ENCODE assay signal across 18 cellular contexts in genomic region chr15:101280007-101280406, GRCh38. TPM values are rescaled to one million over a fixed set of nuclear protein-coding genes. Genes with fewer than 3 reads are reported as not detected.
A peak's percentile ranks its signal among the peaks of the same experiment; 100 is the strongest.
DNase-seq lines count a peak whose midpoint lies in the region; ATAC-seq and TF ChIP-seq lines count a peak whose summit lies in the region.
"Had no signal": no experiment of that assay in that cellular context is flagged by ENCODE, and none has a peak within 500 bp of the region (broad histone marks: within the 10 kb centered on the region; RNA-seq: fewer than 3 reads in every experiment).

No MANE protein-coding gene starts in this region.

- no peak for TF ChIP-seq CTCF in CD4-positive, alpha-beta T cell (IDR thresholded peaks at IDR 0.05)
- TF ChIP-seq CTCF in Peyer's patch (IDR thresholded peaks at IDR 0.05) (no peak), neural crest cell (conservative IDR thresholded peaks at IDR 0.05) (no peak)

- intact Hi-C loops in CD4-positive, alpha-beta T cell (cut with DNase I, micrococcal nuclease), result no loop called here
- intact Hi-C loops in left colon (cut with DNase I, micrococcal nuclease), result no loop called here

- no peak for ATAC-seq in CD4-positive, alpha-beta T cell (ENCODE audit: poor library complexity)
- ATAC-seq in left colon, result peak; percentile 50
- ATAC-seq: Panc1 had no signal

- H3K4me3 Mint-ChIP-seq in CD4-positive, alpha-beta T cell, result peak overlapping the region; percentile 25
- H3K4me3 Mint-ChIP-seq in neural crest cell, result peak overlapping the region; percentile 31

- TF ChIP-seq POLR2A in Peyer's patch (IDR thresholded peaks at IDR 0.05), result no peak

- peak overlapping the region; percentile 55 for H3K27ac Mint-ChIP-seq in CD4-positive, alpha-beta T cell
- H3K27ac Mint-ChIP-seq in neural crest cell (ENCODE audit: unreplicated experiment), result no peak overlapping the region

- H3K36me3 ChIP-seq in Peyer's patch, result peaks cover 0 to 51% (median 0%) of the 10 kb centered on the region in 3 donors

- DNase-seq in CD4-positive, alpha-beta T cell, result no peak
- DNase-seq in Peyer's patch (peak in 1 of 3 donors; percentile 80), left colon (no peak), neural crest cell (ENCODE audit: low read depth, low spot score) (no peak), LoVo (ENCODE audit: low spot score) (no peak), NCI-H187 (lab: John Stamatoyannopoulos, UW) (no peak), mesenteric fat pad (ENCODE audit: low spot score) (no peak)
- DNase-seq: EL, GF-D8, H7, MM.1S, NCI-H1048, NCI-H1417 treated with DMSO at 0.1 percent for 48 hours, NCI-H1930, NCI-H524, NCI-H82 had no signal

- no peaks in the 10 kb centered on the region for H3K9me3 Mint-ChIP-seq in CD4-positive, alpha-beta T cell
- no peaks in the 10 kb centered on the region for H3K9me3 Mint-ChIP-seq in neural crest cell

- no peaks in the 10 kb centered on the region for H3K27me3 Mint-ChIP-seq in CD4-positive, alpha-beta T cell
- no peaks in the 10 kb centered on the region for H3K27me3 Mint-ChIP-seq in neural crest cell (ENCODE audit: low read depth)

- no peaks in the 10 kb centered on the region for H3K9me3 ChIP-seq in CD4-positive, alpha-beta T cell (ENCODE audit: control insufficient read depth, low read length)
- H3K9me3 ChIP-seq in Peyer's patch, result no peaks in the 10 kb centered on the region

- POLR2A ChIA-PET in CD4-positive, alpha-beta T cell (lab: Charles Lee), result no interaction called here

- no peaks in the 10 kb centered on the region for H3K27me3 ChIP-seq in CD4-positive, alpha-beta T cell (ENCODE audit: control insufficient read depth, insufficient read depth, low read length)
- no peaks in the 10 kb centered on the region for H3K27me3 ChIP-seq in Peyer's patch

- CTCF ChIA-PET in CD4-positive, alpha-beta T cell (lab: Charles Lee), result interaction anchor here (1.4 kb wide), 1 partner anchor 9 kb away, joined by 6 read pairs; no protein-coding TSS in a partner anchor

- H3K4me3 ChIP-seq in Peyer's patch, result no peak overlapping the region

- peaks cover 24% of the 10 kb centered on the region for H3K4me1 Mint-ChIP-seq in CD4-positive, alpha-beta T cell (ENCODE audit: low read depth)
- H3K4me1 Mint-ChIP-seq in neural crest cell, result peaks cover 12% of the 10 kb centered on the region

- peaks cover 77% of the 10 kb centered on the region for H3K36me3 Mint-ChIP-seq in CD4-positive, alpha-beta T cell (ENCODE audit: low read depth)
- peaks cover 17% of the 10 kb centered on the region for H3K36me3 Mint-ChIP-seq in neural crest cell (ENCODE audit: low read depth)

- H3K4me1 ChIP-seq in Peyer's patch, result peaks cover 2 to 26% (median 6%) of the 10 kb centered on the region in 4 donors

- H3K27ac ChIP-seq in CD4-positive, alpha-beta T cell (ENCODE audit: low read depth, low read length), result no peak overlapping the region
- H3K27ac ChIP-seq in Peyer's patch, result peak overlapping the region in 3 of 4 donors; percentile 63 to 99 (median 80)
- H3K27ac ChIP-seq: C4-2B had no signal

RNA-seq across cellular contexts. Expression of gene SELENOS, which starts 2.7 kb away (rescaled TPM):
- 10 to 100 TPM; 41.7 to 48.5 TPM for total RNA-seq in CD4-positive, alpha-beta T cell
- total RNA-seq in Peyer's patch (100 to 1,000 TPM in 2 of 4 donors, 10 to 100 TPM in 2; 14.0 to 119 (median 103) TPM), left colon (100 to 1,000 TPM; 134 to 142 TPM), neural crest cell (37.8 and 42.1 TPM in 2 replicates), mesenteric fat pad (87.2 TPM)

RNA-seq across cellular contexts. Expression of gene SNRPA1, which starts 15.0 kb away (rescaled TPM):
- 100 to 1,000 TPM; 214 to 222 TPM for total RNA-seq in CD4-positive, alpha-beta T cell
- total RNA-seq in Peyer's patch, result 10 to 100 TPM; 36.4 to 80.0 (median 50.4) TPM
- total RNA-seq in left colon, result 10 to 100 TPM; 44.7 to 48.2 TPM
- 118 and 132 TPM in 2 replicates for total RNA-seq in neural crest cell
- 40.8 TPM for total RNA-seq in mesenteric fat pad

RNA-seq across cellular contexts. Expression of gene CHSY1, which starts 28.2 kb away (rescaled TPM):
- total RNA-seq in CD4-positive, alpha-beta T cell, result 1 to 10 TPM; 5.8 to 6.7 TPM
- 10 to 100 TPM in 1 of 4 donors, 1 to 10 TPM in 3; 8.1 to 31.4 (median 9.3) TPM for total RNA-seq in Peyer's patch
- 10 to 100 TPM; 10.6 to 11.7 TPM for total RNA-seq in left colon
- 46.7 and 49.7 TPM in 2 replicates for total RNA-seq in neural crest cell
- 53.5 TPM for total RNA-seq in mesenteric fat pad
